25 cellular contexts compared by ENCODE assay signal in genomic region chr1:196412326-196412725, GRCh38.
"Had no signal": no experiment of that assay in that cellular context is flagged by ENCODE, and none has a peak within 500 bp of the region (broad histone marks: within the 10 kb centered on the region; RNA-seq: fewer than 3 reads in every experiment).

No MANE protein-coding gene starts in this region.

- H3K36me3 ChIP-seq: neural progenitor cell, ovary, right lobe of liver, sigmoid colon, stomach, thoracic aorta, thyroid gland, tibial nerve, upper lobe of left lung, uterus had no signal

- H3K9me3 ChIP-seq: ovary, psoas muscle, right lobe of liver, sigmoid colon, stomach, thoracic aorta, thyroid gland, upper lobe of left lung, uterus had no signal

- DNase-seq: natural killer cell; occipital lobe; ovary; posterior cingulate gyrus; psoas muscle; right cardiac atrium; right lobe of liver; sigmoid colon; small intestine; stimulated activated CD4-positive, alpha-beta T cell treated with anti-CD3 and anti-CD28 coated beads, Interleukin-15, amount 100 ng/mL, for 24 hours; stimulated activated CD4-positive, alpha-beta T cell treated with anti-CD3 and anti-CD28 coated beads, Interleukin-2, amount 100 ng/mL, for 24 hours; stimulated activated CD4-positive, alpha-beta T cell treated with anti-CD3 and anti-CD28 coated beads, Interleukin-2, amount 100 ng/mL, for 48 hours; stimulated activated CD4-positive, alpha-beta T cell treated with anti-CD3 and anti-CD28 coated beads, Interleukin-4, amount 100 ng/mL, for 24 hours; stimulated activated naive B cell treated with anti-CD40 and anti-IgM and Interleukin-4, amounts not matched to agents 10 μg/mL and 1 μg/mL and 100 μg/mL, for 72 hours; stimulated activated naive CD4-positive, alpha-beta T cell treated with Interleukin-2 at 50 U/mL for 16 hours; stomach; thyroid gland; trophoblast cell; upper lobe of left lung; uterus had no signal

- H3K4me1 ChIP-seq: neural progenitor cell, parathyroid adenoma, psoas muscle, right lobe of liver, stomach, uterus had no signal

- FAIRE-seq: small intestine had no signal

- H3K27ac ChIP-seq: neural progenitor cell, ovary, parathyroid adenoma, psoas muscle, right lobe of liver, sigmoid colon, stomach, thoracic aorta, thyroid gland, tibial nerve, upper lobe of left lung, uterus had no signal

- H3K27me3 ChIP-seq: neural progenitor cell, ovary, right lobe of liver, sigmoid colon, stomach, thyroid gland, tibial nerve, upper lobe of left lung, uterus had no signal

- ATAC-seq: natural killer cell; psoas muscle; right cardiac atrium; right lobe of liver; stimulated activated effector memory CD8-positive, alpha-beta T cell treated with anti-CD3 and anti-CD28 coated beads, Interleukin-12 subunit alpha, Interleukin-12 subunit beta, amount 100 ng/mL, for 72 hours; stimulated activated naive B cell treated with anti-CD40 and anti-IgM and Interleukin-4, amounts not matched to agents 10 μg/mL and 1 μg/mL and 100 μg/mL, for 72 hours had no signal

- H3K4me3 ChIP-seq: neural progenitor cell, ovary, psoas muscle, right lobe of liver, sigmoid colon, stomach, thoracic aorta, thyroid gland, tibial nerve, upper lobe of left lung, uterus had no signal
